Comparison of ENCODE assay signal across 8 cellular contexts in genomic region chr12:81644503-81644902, GRCh38.
DNase-seq lines count a peak whose midpoint lies in the region; ATAC-seq and TF ChIP-seq lines count a peak whose summit lies in the region.

No MANE protein-coding gene starts in this region.

- H3K4ac ChIP-seq in H9 (ENCODE audit: low read depth, low read length): no peak overlapping the region

- no peak overlapping the region for H4K8ac ChIP-seq in H9 (replicated peaks; ENCODE audit: insufficient read length, low read depth, low read length)

- H2AFZ ChIP-seq in DND-41 (ENCODE audit: low read depth, low read length) (no peak overlapping the region), H9 (ENCODE audit: low read length) (no peak overlapping the region)

- no peaks in the 10 kb centered on the region; a peak in 1 of 7 replicates for H3K36me3 Mint-ChIP-seq in H9 (ENCODE audit: insufficient read depth in 1 of 3, low read depth in 3 of 3)

- H3K27ac Mint-ChIP-seq in H9: no peak overlapping the region

- no peak overlapping the region for H2BK20ac ChIP-seq in H9 (ENCODE audit: low read depth, low read length, poor library complexity, severe bottlenecking)

- H3K23ac ChIP-seq in H9 (ENCODE audit: insufficient read length, low read depth, low read length): no peak overlapping the region

- no peak overlapping the region for H3T11ph ChIP-seq in H9 (ENCODE audit: low read length)

- H3K9me3 Mint-ChIP-seq in H9: no peaks in the 10 kb centered on the region

- no peaks in the 10 kb centered on the region for H3K23me2 ChIP-seq in H9 (ENCODE audit: insufficient read length, low read depth, low read length, poor library complexity, severe bottlenecking)

- no peak overlapping the region for H4K5ac ChIP-seq in H9 (ENCODE audit: insufficient read length, low read depth, low read length)

- no peak overlapping the region for H4K91ac ChIP-seq in H9 (ENCODE audit: insufficient read length, low read depth, low read length)

- H2BK5ac ChIP-seq in H9 (ENCODE audit: insufficient read length, low read length): no peak overlapping the region

- H3K27me3 ChIP-seq in DND-41 (ENCODE audit: insufficient read depth, low read length, poor library complexity): no peaks in the 10 kb centered on the region
- no peaks in the 10 kb centered on the region for H3K27me3 ChIP-seq in H9 (ENCODE audit: insufficient read depth, low read length)

- no peak for ATAC-seq in DND-41 (ENCODE audit: insufficient read depth, low read depth)

- H2BK12ac ChIP-seq in H9 (ENCODE audit: insufficient read length, low read depth, low read length): no peak overlapping the region

- H2BK120ac ChIP-seq in H9 (ENCODE audit: low read depth, low read length, poor library complexity, severe bottlenecking): no peak overlapping the region

- H2AK5ac ChIP-seq in H9 (ENCODE audit: insufficient read length, low read length): no peak overlapping the region

- TF ChIP-seq CTCF in DND-41 (IDR thresholded peaks at IDR 0.05; ENCODE audit: borderline replicate concordance, extremely low read depth, low read length, poor library complexity, severe bottlenecking) (peak; percentile 51), H9 (conservative IDR thresholded peaks at IDR 0.05) (peak; percentile 79), VCaP (conservative IDR thresholded peaks at IDR 0.05) (peak; percentile 74)

- H3K27ac ChIP-seq in DND-41 (ENCODE audit: low read length) (no peak overlapping the region), H9 (ENCODE audit: insufficient read length, low read depth, low read length) (no peak overlapping the region), VCaP (no peak overlapping the region)

- H3K4me2 ChIP-seq in DND-41 (ENCODE audit: insufficient read depth, low read length) (no peak overlapping the region), H9 (ENCODE audit: insufficient read depth, insufficient read length, low read length) (no peak overlapping the region)

- H3K9ac ChIP-seq in DND-41 (ENCODE audit: low read depth, low read length) (no peak overlapping the region), H9 (ENCODE audit: extremely low read depth, insufficient read length, low read length) (no peak overlapping the region)

- WGBS in H9 (ENCODE audit: extremely low coverage, insufficient read length, low lambda C conversion rate): no CpG with 5 or more reads among the region's 1 CpG

- H3K4me1 ChIP-seq in DND-41 (ENCODE audit: insufficient read depth, low read length) (no peaks in the 10 kb centered on the region), H9 (ENCODE audit: insufficient read depth, low read length) (no peaks in the 10 kb centered on the region)

- DNase-seq in DND-41: no peak
- DNase-seq in H9: no peak
- peak; percentile 55 for DNase-seq in NCI-H1694 (lab: John Stamatoyannopoulos, UW)
- peak; percentile 23 for DNase-seq in iPS-NIHi7 (ENCODE audit: extremely low spot score)
- DNase-seq in activated naive CD4-positive, alpha-beta T cell treated with anti-CD3 and anti-CD28 coated beads, Interleukin-2, amount 50 U/mL, for 16 hours: no peak
- DNase-seq in effector CD8-positive, alpha-beta T cell (lab: John Stamatoyannopoulos, UW): no peak
- no peak for DNase-seq in nucleus accumbens (lab: John Stamatoyannopoulos, UW)

- H3K56ac ChIP-seq in H9 (ENCODE audit: insufficient read length, low read depth, low read length): no peak overlapping the region

- no peak overlapping the region for H3K18ac ChIP-seq in H9 (ENCODE audit: insufficient read length, low read depth, low read length)

- H4K20me1 ChIP-seq in DND-41 (ENCODE audit: insufficient read depth, low read length) (no peaks in the 10 kb centered on the region), H9 (ENCODE audit: control insufficient read depth, insufficient read depth, insufficient read length) (no peaks in the 10 kb centered on the region)

- H3K9me3 ChIP-seq in DND-41 (ENCODE audit: insufficient read depth, low read length, severe bottlenecking) (no peaks in the 10 kb centered on the region), H9 (ENCODE audit: control insufficient read depth, low read depth, low read length) (no peaks in the 10 kb centered on the region)

- no peaks in the 10 kb centered on the region for H3K79me1 ChIP-seq in H9 (ENCODE audit: insufficient read depth, low read depth, low read length, poor library complexity, severe bottlenecking)

- H3K27me3 Mint-ChIP-seq in H9 (ENCODE audit: low read depth): no peaks in the 10 kb centered on the region

- H3K4me3 Mint-ChIP-seq in H9: no peak overlapping the region

- H3K79me2 ChIP-seq in DND-41 (ENCODE audit: insufficient read depth, low read length): no peaks in the 10 kb centered on the region
- no peaks in the 10 kb centered on the region for H3K79me2 ChIP-seq in H9 (ENCODE audit: insufficient read depth, low read length)

- H3K4me3 ChIP-seq in DND-41 (ENCODE audit: low read depth in 1 of 2, low read length in 2 of 2): no peak overlapping the region

- H3K14ac ChIP-seq in H9 (ENCODE audit: insufficient read depth, low read length): no peak overlapping the region

- no peaks in the 10 kb centered on the region for H3K36me3 ChIP-seq in DND-41 (ENCODE audit: insufficient read depth, low read length)

- H2BK15ac ChIP-seq in H9 (ENCODE audit: low read depth, low read length): no peak overlapping the region

- no peaks in the 10 kb centered on the region for H3K4me1 Mint-ChIP-seq in H9

Comparison
In these comparisons a context has a peak if more than half of its experiments do, and no peak if none do; other contexts are left out.
1. DNase-seq: peak in NCI-H1694 (single experiment) and iPS-NIHi7 (single experiment); none in DND-41 (single experiment), H9 (single experiment), activated naive CD4-positive, alpha-beta T cell treated with anti-CD3 and anti-CD28 coated beads, Interleukin-2, amount 50 U/mL, for 16 hours (single experiment), effector CD8-positive, alpha-beta T cell (single experiment) and nucleus accumbens (0 of 56).
2. Peak in every context shown above with its lines, with median percentiles within 50 percentile points of each other: CTCF ChIP-seq.